In the genomic region with DNA sequence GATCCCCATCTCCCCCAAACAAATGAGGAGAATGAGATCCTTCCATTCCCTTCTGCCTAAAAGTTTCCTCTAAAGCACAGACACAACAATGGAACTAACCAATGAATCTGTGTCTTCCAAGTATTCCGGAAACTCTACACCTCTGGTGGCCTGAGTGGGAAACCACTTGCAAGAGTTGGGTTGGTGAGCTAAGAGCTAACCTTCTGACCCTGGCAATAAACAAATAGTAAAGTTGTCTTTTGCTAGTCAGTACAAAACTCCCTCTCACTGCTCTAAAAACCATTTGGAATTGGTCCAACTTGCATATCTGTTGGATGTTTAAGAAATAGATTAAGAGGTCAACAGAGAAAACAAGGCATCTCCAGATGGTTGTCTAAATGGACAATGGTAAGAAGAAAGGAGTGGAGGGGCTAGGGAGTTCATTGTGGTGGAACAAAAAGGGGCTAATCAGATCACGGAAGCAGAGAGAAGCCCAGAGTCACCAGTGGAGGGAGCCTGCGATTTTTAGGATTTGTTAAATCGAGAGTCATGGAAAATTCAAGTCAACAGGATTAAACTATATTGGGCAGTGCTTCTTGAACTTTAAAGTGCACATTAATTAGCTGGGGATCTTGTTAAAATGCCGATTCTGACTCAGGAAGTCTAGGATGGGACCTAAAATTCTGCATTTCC, we compare ENCODE assay signal across 1 cellular context.
TF ChIP-seq lines count a peak whose summit lies in the region.

No MANE protein-coding gene starts in this region.

TF ChIP-seq in H1, 55 proteins besides CTCF, POLR2A, EP300 and RAD21:
- TF ChIP-seq, protein P1, sequence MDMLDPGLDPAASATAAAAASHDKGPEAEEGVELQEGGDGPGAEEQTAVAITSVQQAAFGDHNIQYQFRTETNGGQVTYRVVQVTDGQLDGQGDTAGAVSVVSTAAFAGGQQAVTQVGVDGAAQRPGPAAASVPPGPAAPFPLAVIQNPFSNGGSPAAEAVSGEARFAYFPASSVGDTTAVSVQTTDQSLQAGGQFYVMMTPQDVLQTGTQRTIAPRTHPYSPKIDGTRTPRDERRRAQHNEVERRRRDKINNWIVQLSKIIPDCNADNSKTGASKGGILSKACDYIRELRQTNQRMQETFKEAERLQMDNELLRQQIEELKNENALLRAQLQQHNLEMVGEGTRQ (IDR thresholded peaks at IDR 0.05; ENCODE audit: low read length) = no peak
- no peak for TF ChIP-seq CREB1 (IDR thresholded peaks at IDR 0.05)
- TF ChIP-seq TEAD4 (IDR thresholded peaks at IDR 0.05; ENCODE audit: low read depth, low read length) = no peak
- no peak for TF ChIP-seq TAF1 (IDR thresholded peaks at IDR 0.05; ENCODE audit: low read depth, low read length)
- TF ChIP-seq ATF3 (IDR thresholded peaks at IDR 0.05; ENCODE audit: insufficient read depth, low read depth, low read length) = no peak
